Comparison of ENCODE assay signal across 36 cellular contexts in the genomic region with DNA sequence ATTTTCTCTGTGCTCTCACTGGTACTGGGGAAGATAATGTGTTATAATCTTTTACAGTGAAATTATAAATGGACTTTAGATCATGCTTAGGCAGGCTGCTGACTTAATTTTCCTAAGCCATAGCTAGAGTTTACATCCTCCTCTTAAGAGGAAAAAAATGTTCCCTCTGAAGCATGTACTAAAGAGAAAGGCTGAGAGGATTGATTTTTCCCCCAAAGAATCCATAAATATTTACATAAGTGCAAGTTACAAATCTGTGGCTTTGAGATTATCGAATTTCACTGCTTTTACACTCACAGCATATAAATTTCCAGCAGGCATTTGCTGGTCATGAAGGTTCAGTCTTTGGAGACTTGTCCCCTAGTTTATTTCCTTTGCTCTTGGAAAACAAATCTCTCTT. TPM values are rescaled to one million over a fixed set of nuclear protein-coding genes. Genes with fewer than 3 reads are reported as not detected.
"Had no signal": no experiment of that assay in that cellular context is flagged by ENCODE, and none has a peak within 500 bp of the region (broad histone marks: within the 10 kb centered on the region; RNA-seq: fewer than 3 reads in every experiment).

No MANE protein-coding gene starts in this region.

- H3K27me3 ChIP-seq: brain microvascular endothelial cell, Peyer's patch had no signal

- H3K27ac ChIP-seq: brain microvascular endothelial cell, Peyer's patch, VCaP had no signal

- H3K9me3 ChIP-seq: Peyer's patch had no signal

- H3K4me3 Mint-ChIP-seq: activated B cell treated with CpG ODN at 0.5 μM for 24 hours; activated CD4-positive, alpha-beta memory T cell treated with anti-CD3 and anti-CD28 coated beads for 36 hours; activated naive CD4-positive, alpha-beta T cell treated with anti-CD3 and anti-CD28 coated beads for 36 hours; activated naive CD8-positive, alpha-beta T cell; activated naive CD8-positive, alpha-beta T cell treated with anti-CD3 and anti-CD28 coated beads, Interleukin-2, amount 50 U/mL, for 24 hours; activated T-cell treated with anti-CD3 and anti-CD28 coated beads, Interleukin-2, amount 50 U/mL, for 4 hours; activated T-helper 1 cell treated with anti-CD3 and anti-CD28 coated beads, Interleukin-12 subunit alpha, Interleukin-12 subunit beta, Interleukin-2, Interleukin-4 antibody, amounts not matched to agents 30 ng/mL and 10 ng/mL and 1 ng/mL, durations not matched to agents 14 hours and 24 hours and 36 hours had no signal

- H3K4me1 ChIP-seq: Peyer's patch had no signal

- H3K4me3 ChIP-seq: Peyer's patch had no signal

- DNase-seq: activated B cell treated with CpG ODN at 0.5 μM for 24 hours; activated CD4-positive, alpha-beta memory T cell treated with anti-CD3 and anti-CD28 coated beads for 36 hours; activated CD4-positive, alpha-beta T cell treated with anti-CD3 and anti-CD28 coated beads for 4 hours; activated CD4-positive, alpha-beta T cell treated with anti-CD3 and anti-CD28 coated beads, Interleukin-2, amount 50 U/mL, for 1 hour; activated CD4-positive, CD25-positive, alpha-beta regulatory T cell treated with anti-CD3 and anti-CD28 coated beads, Interleukin-2, amount 50 U/mL, for 72 hours; activated CD8-positive, alpha-beta memory T cell treated with anti-CD3 and anti-CD28 coated beads, Interleukin-2, amount 50 U/mL, for 4 hours; activated gamma-delta T cell treated with Interleukin-2 at 50 U/mL for 16 hours; activated naive CD4-positive, alpha-beta T cell treated with anti-CD3 and anti-CD28 coated beads for 36 hours; activated naive CD8-positive, alpha-beta T cell treated with anti-CD3 and anti-CD28 coated beads, Interleukin-2, amount 50 U/mL, for 24 hours; activated T-cell treated with anti-CD3 and anti-CD28 coated beads for 4 hours; activated T-cell treated with anti-CD3 and anti-CD28 coated beads, Interleukin-2, amount 50 U/mL, for 4 hours; amniotic stem cell; aorta; brain microvascular endothelial cell; Karpas-422; KBM-7; NCI-H1105; NCI-H1417 treated with DMSO at 0.1 percent for 48 hours; NCI-H187 treated with DMSO at 0.1 percent for 48 hours; NCI-H2081; NCI-H2171; NCI-H510A; NCI-H526; NCI-H748 treated with DMSO at 0.1 percent for 48 hours; NK-92 treated with Interleukin-12 subunit alpha and Interleukin-12 subunit beta, amount 100 ng/mL, for 24 hours; PC-3; Peyer's patch; RPMI8226; SW 1271; T-helper 1 cell; T-helper 2 cell; T-helper 9 cell had no signal

- H3K36me3 ChIP-seq: brain microvascular endothelial cell, Peyer's patch had no signal

- H3K36me3 Mint-ChIP-seq: activated CD4-positive, alpha-beta memory T cell treated with anti-CD3 and anti-CD28 coated beads for 36 hours; activated naive CD8-positive, alpha-beta T cell had no signal

- H3K4me1 Mint-ChIP-seq: activated B cell treated with CpG ODN at 0.5 μM for 24 hours; activated naive CD8-positive, alpha-beta T cell treated with anti-CD3 and anti-CD28 coated beads, Interleukin-2, amount 50 U/mL, for 24 hours had no signal

- ATAC-seq: activated naive CD8-positive, alpha-beta T cell treated with anti-CD3 and anti-CD28 coated beads, Interleukin-2, amount 50 U/mL, for 24 hours; activated T-cell treated with anti-CD3 and anti-CD28 coated beads, Interleukin-2, amount 50 U/mL, for 4 hours; PC-3; Right ventricle myocardium inferior had no signal

- H3K27ac Mint-ChIP-seq: activated B cell treated with CpG ODN at 0.5 μM for 24 hours; activated CD4-positive, alpha-beta memory T cell treated with anti-CD3 and anti-CD28 coated beads for 36 hours; activated naive CD4-positive, alpha-beta T cell treated with anti-CD3 and anti-CD28 coated beads for 36 hours; activated naive CD8-positive, alpha-beta T cell; activated naive CD8-positive, alpha-beta T cell treated with anti-CD3 and anti-CD28 coated beads, Interleukin-2, amount 50 U/mL, for 24 hours; activated T-helper 1 cell treated with anti-CD3 and anti-CD28 coated beads, Interleukin-12 subunit alpha, Interleukin-12 subunit beta, Interleukin-2, Interleukin-4 antibody, amounts not matched to agents 30 ng/mL and 10 ng/mL and 1 ng/mL, durations not matched to agents 14 hours and 24 hours and 36 hours had no signal

- H3K9me3 Mint-ChIP-seq: activated B cell treated with CpG ODN at 0.5 μM for 24 hours; activated CD4-positive, alpha-beta memory T cell treated with anti-CD3 and anti-CD28 coated beads for 36 hours; activated naive CD4-positive, alpha-beta T cell treated with anti-CD3 and anti-CD28 coated beads for 36 hours; activated naive CD8-positive, alpha-beta T cell treated with anti-CD3 and anti-CD28 coated beads, Interleukin-2, amount 50 U/mL, for 24 hours; activated T-cell treated with anti-CD3 and anti-CD28 coated beads, Interleukin-2, amount 50 U/mL, for 4 hours; activated T-helper 1 cell treated with anti-CD3 and anti-CD28 coated beads, Interleukin-12 subunit alpha, Interleukin-12 subunit beta, Interleukin-2, Interleukin-4 antibody, amounts not matched to agents 30 ng/mL and 10 ng/mL and 1 ng/mL, durations not matched to agents 14 hours and 24 hours and 36 hours had no signal

RNA-seq across cellular contexts. Expression of gene CREB5, which starts 43.7 kb away (rescaled TPM):
- total RNA-seq: activated T-helper 1 cell treated with anti-CD3 and anti-CD28 coated beads, Interleukin-12 subunit alpha, Interleukin-12 subunit beta, Interleukin-2, Interleukin-4 antibody, amounts not matched to agents 30 ng/mL and 10 ng/mL and 1 ng/mL, durations not matched to agents 14 hours and 24 hours and 36 hours had no signal
